16 cellular contexts compared by ENCODE assay signal in genomic region chrY:21105529-21105928, GRCh38.
DNase-seq lines count a peak whose midpoint lies in the region; ATAC-seq lines count a peak whose summit lies in the region.
"Had no signal": no experiment of that assay in that cellular context is flagged by ENCODE, and none has a peak within 500 bp of the region (broad histone marks: within the 10 kb centered on the region; RNA-seq: fewer than 3 reads in every experiment).

No MANE protein-coding gene starts in this region.

- CTCF ChIA-PET in activated CD4-positive, alpha-beta memory T cell treated with anti-CD3 and anti-CD28 coated beads for 36 hours (lab: Charles Lee) = no interaction called here

- POLR2A ChIA-PET in activated CD4-positive, alpha-beta memory T cell treated with anti-CD3 and anti-CD28 coated beads for 36 hours (lab: Charles Lee) = no interaction called here

- intact Hi-C loops in activated CD4-positive, alpha-beta memory T cell treated with anti-CD3 and anti-CD28 coated beads for 36 hours (cut with micrococcal nuclease) = no loop called here

- ATAC-seq in activated T-cell treated with anti-CD3 and anti-CD28 coated beads, Interleukin-2, amount 50 U/mL, for 72 hours (replicated peaks in 1 of 2) = peak in 1 of 2 donors; percentile 64
- no peak for ATAC-seq in HG03196 (IDR thresholded peaks at IDR 0.05; ENCODE audit: unreplicated experiment)
- ATAC-seq: A549; CD8-positive, alpha-beta T cell; HepG2 had no signal

- peak overlapping the region in 1 of 2 donors; percentile 67 for H3K4me3 Mint-ChIP-seq in activated T-cell treated with anti-CD3 and anti-CD28 coated beads, Interleukin-2, amount 50 U/mL, for 72 hours
- peak overlapping the region; percentile 57 for H3K4me3 Mint-ChIP-seq in T-helper 2 cell treated with Interferon-gamma antibody and Interleukin-4, amounts not matched to agents 5 μg/mL and 100 μg/mL, for 36 hours
- no peak overlapping the region for H3K4me3 Mint-ChIP-seq in activated CD4-positive, alpha-beta memory T cell treated with anti-CD3 and anti-CD28 coated beads for 36 hours
- H3K4me3 Mint-ChIP-seq in activated naive CD8-positive, alpha-beta T cell = no peak overlapping the region
- H3K4me3 Mint-ChIP-seq: CD8-positive, alpha-beta T cell had no signal

- H3K27me3 Mint-ChIP-seq in activated T-cell treated with anti-CD3 and anti-CD28 coated beads, Interleukin-2, amount 50 U/mL, for 72 hours (ENCODE audit: low read depth) = no peaks in the 10 kb centered on the region
- no peaks in the 10 kb centered on the region for H3K27me3 Mint-ChIP-seq in T-helper 2 cell treated with Interferon-gamma antibody and Interleukin-4, amounts not matched to agents 5 μg/mL and 100 μg/mL, for 36 hours (ENCODE audit: low read depth)
- no peaks in the 10 kb centered on the region for H3K27me3 Mint-ChIP-seq in activated CD4-positive, alpha-beta memory T cell treated with anti-CD3 and anti-CD28 coated beads for 36 hours
- H3K27me3 Mint-ChIP-seq in activated naive CD8-positive, alpha-beta T cell = no peaks in the 10 kb centered on the region

- DNase-seq in activated T-cell treated with anti-CD3 and anti-CD28 coated beads, Interleukin-2, amount 50 U/mL, for 72 hours = no peak
- no peak for DNase-seq in activated T-cell treated with anti-CD3 and anti-CD28 coated beads, Interleukin-2, amount 50 U/mL, for 1 hour
- no peak for DNase-seq in T-helper 2 cell treated with Interferon-gamma antibody and Interleukin-4, amounts not matched to agents 5 μg/mL and 100 μg/mL, for 36 hours (ENCODE audit: low spot score)
- DNase-seq in activated CD4-positive, alpha-beta memory T cell treated with anti-CD3 and anti-CD28 coated beads for 36 hours = no peak
- DNase-seq in islet precursor cell (no peak), GDM1 (lab: John Stamatoyannopoulos, UW) (no peak)
- DNase-seq: BE2C; CD8-positive, alpha-beta T cell; COR-L47; DMS153; DMS79 treated with DMSO at 0.1 percent for 48 hours; EL had no signal

- peak overlapping the region; percentile 76 for H3K27ac Mint-ChIP-seq in activated T-cell treated with anti-CD3 and anti-CD28 coated beads, Interleukin-2, amount 50 U/mL, for 72 hours
- peak overlapping the region; percentile 78 for H3K27ac Mint-ChIP-seq in T-helper 2 cell treated with Interferon-gamma antibody and Interleukin-4, amounts not matched to agents 5 μg/mL and 100 μg/mL, for 36 hours
- H3K27ac Mint-ChIP-seq in activated CD4-positive, alpha-beta memory T cell treated with anti-CD3 and anti-CD28 coated beads for 36 hours = peak overlapping the region; percentile 40
- peak overlapping the region; percentile 36 for H3K27ac Mint-ChIP-seq in activated naive CD8-positive, alpha-beta T cell
- H3K27ac Mint-ChIP-seq: CD8-positive, alpha-beta T cell had no signal

- H3K36me3 Mint-ChIP-seq in activated T-cell treated with anti-CD3 and anti-CD28 coated beads, Interleukin-2, amount 50 U/mL, for 72 hours (ENCODE audit: insufficient read depth in 2 of 2) = peaks cover 0 to 1% of the 10 kb centered on the region in 2 donors
- H3K36me3 Mint-ChIP-seq in T-helper 2 cell treated with Interferon-gamma antibody and Interleukin-4, amounts not matched to agents 5 μg/mL and 100 μg/mL, for 36 hours (ENCODE audit: low read depth) = peaks cover 8% of the 10 kb centered on the region
- no peaks in the 10 kb centered on the region for H3K36me3 Mint-ChIP-seq in activated CD4-positive, alpha-beta memory T cell treated with anti-CD3 and anti-CD28 coated beads for 36 hours
- H3K36me3 Mint-ChIP-seq in activated naive CD8-positive, alpha-beta T cell = no peaks in the 10 kb centered on the region
- H3K36me3 Mint-ChIP-seq: CD8-positive, alpha-beta T cell had no signal

- H3K9me3 Mint-ChIP-seq in activated T-cell treated with anti-CD3 and anti-CD28 coated beads, Interleukin-2, amount 50 U/mL, for 72 hours = no peaks in the 10 kb centered on the region
- no peaks in the 10 kb centered on the region for H3K9me3 Mint-ChIP-seq in T-helper 2 cell treated with Interferon-gamma antibody and Interleukin-4, amounts not matched to agents 5 μg/mL and 100 μg/mL, for 36 hours
- no peaks in the 10 kb centered on the region for H3K9me3 Mint-ChIP-seq in activated CD4-positive, alpha-beta memory T cell treated with anti-CD3 and anti-CD28 coated beads for 36 hours
- no peaks in the 10 kb centered on the region for H3K9me3 Mint-ChIP-seq in activated naive CD8-positive, alpha-beta T cell (ENCODE audit: low read depth)
- H3K9me3 Mint-ChIP-seq: CD8-positive, alpha-beta T cell had no signal

- H3K4me1 Mint-ChIP-seq in activated T-cell treated with anti-CD3 and anti-CD28 coated beads, Interleukin-2, amount 50 U/mL, for 72 hours (ENCODE audit: low read depth) = no peaks in the 10 kb centered on the region
- peaks cover 68% of the 10 kb centered on the region for H3K4me1 Mint-ChIP-seq in T-helper 2 cell treated with Interferon-gamma antibody and Interleukin-4, amounts not matched to agents 5 μg/mL and 100 μg/mL, for 36 hours (ENCODE audit: low read depth)
- peaks cover 32% of the 10 kb centered on the region for H3K4me1 Mint-ChIP-seq in activated CD4-positive, alpha-beta memory T cell treated with anti-CD3 and anti-CD28 coated beads for 36 hours (ENCODE audit: low read depth)
- H3K4me1 Mint-ChIP-seq in activated naive CD8-positive, alpha-beta T cell (ENCODE audit: low read depth) = peaks cover 12% of the 10 kb centered on the region
